Comparison of ENCODE assay signal across 8 cellular contexts in the genomic region with DNA sequence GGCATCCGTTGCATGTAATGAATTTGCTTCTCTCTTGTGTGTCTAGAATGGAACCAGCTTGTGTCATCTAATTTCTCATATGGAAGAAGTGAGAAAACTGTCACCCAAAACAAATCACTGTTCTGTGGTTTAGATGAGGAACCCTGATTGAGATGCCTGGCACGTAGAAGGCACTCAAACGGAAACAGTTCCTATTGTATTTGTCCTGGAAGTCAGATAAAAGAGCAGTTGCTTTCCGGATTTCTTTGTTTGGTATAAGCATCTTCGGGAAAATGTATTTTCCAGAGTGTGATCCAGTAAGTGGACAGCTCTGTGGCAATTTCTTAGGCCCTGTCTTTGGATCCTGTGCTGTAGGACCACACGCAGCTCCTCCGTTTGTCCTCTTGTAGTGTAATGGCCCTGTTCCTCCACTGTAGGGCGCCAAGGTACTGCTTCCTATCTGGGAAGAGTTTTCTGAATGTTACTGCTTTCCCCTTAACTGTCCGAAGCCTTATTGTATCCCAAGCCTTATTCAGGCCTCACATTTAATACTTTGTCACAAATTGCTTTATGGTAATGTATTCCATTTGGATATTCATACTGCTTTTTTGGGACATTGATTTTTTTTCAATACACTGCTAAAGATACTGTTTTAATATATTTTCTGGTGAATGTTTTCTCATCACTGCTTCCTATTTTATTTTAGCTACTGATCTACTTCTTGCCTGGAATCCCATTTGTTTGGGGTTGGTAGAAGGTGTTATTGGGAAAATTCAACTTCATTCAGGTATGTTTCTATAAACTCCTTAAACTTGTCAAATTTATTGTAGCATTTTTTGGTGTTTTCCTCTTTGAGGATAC. TPM values are rescaled to one million over a fixed set of nuclear protein-coding genes. Genes with fewer than 3 reads are reported as not detected.
A peak's percentile ranks its signal among the peaks of the same experiment; 100 is the strongest.
DNase-seq lines count a peak whose midpoint lies in the region; FAIRE-seq and TF ChIP-seq lines count a peak whose summit lies in the region.

No MANE protein-coding gene starts in this region.

- H3K36me3 Mint-ChIP-seq in activated naive CD4-positive, alpha-beta T cell treated with anti-CD3 and anti-CD28 coated beads for 36 hours (ENCODE audit: low read depth) = no peaks in the 10 kb centered on the region

- FAIRE-seq in urothelium cell line (lab: Jason Lieb, UNC) = no peak

- no peaks in the 10 kb centered on the region for H3F3A ChIP-seq in GM23248 (ENCODE audit: insufficient read depth)

- 0 out of 2 replicates have a peak, but pooled peaks cover 4% of the 10 kb centered on the region for H3K4me1 ChIP-seq in GM23248 (ENCODE audit: insufficient read depth)
- H3K4me1 ChIP-seq in ovary (ENCODE audit: insufficient read depth) = no peaks in the 10 kb centered on the region

- 31 to 32% methylated on average over 9 of the region's 9 CpGs for WGBS in GM23248 (ENCODE audit: low coverage in 1 of 2, low lambda C conversion rate in 2 of 2, missing lambda C conversion rate in 2 of 2), 2 experiments
- 32 to 37% (median 37%) methylated on average over 9 of the region's 9 CpGs for WGBS in ovary, 3 donors

- no peaks in the 10 kb centered on the region for H3K9me2 ChIP-seq in GM23248 (ENCODE audit: insufficient read depth)

- intact Hi-C loops in activated naive CD4-positive, alpha-beta T cell treated with anti-CD3 and anti-CD28 coated beads for 36 hours (cut with micrococcal nuclease) = loop anchor here (1.0 to 2.0 kb wide), 5 partner anchors 16 to 587 kb away; no protein-coding TSS in a partner anchor
- intact Hi-C loops in ovary (cut with DNase I) = loop anchor here in 1 of 4 donors (10.0 kb wide), 1 partner anchor 94 kb away; no protein-coding TSS in a partner anchor

- H3K4me3 ChIP-seq in GM23248 = no peak overlapping the region
- no peak overlapping the region for H3K4me3 ChIP-seq in ovary

- H3K9me3 Mint-ChIP-seq in activated naive CD4-positive, alpha-beta T cell treated with anti-CD3 and anti-CD28 coated beads for 36 hours = no peaks in the 10 kb centered on the region

- peak; percentile 57 to 75 (median 71) for TF ChIP-seq CTCF in ovary (IDR thresholded peaks at IDR 0.05)

- H3K36me3 ChIP-seq in GM23248 (ENCODE audit: low read depth) (no peaks in the 10 kb centered on the region), ovary (no peaks in the 10 kb centered on the region)

- no peaks in the 10 kb centered on the region for H3K79me2 ChIP-seq in GM23248 (ENCODE audit: insufficient read depth)

- H3K4me1 Mint-ChIP-seq in activated naive CD4-positive, alpha-beta T cell treated with anti-CD3 and anti-CD28 coated beads for 36 hours (ENCODE audit: low read depth) = peaks cover 11% of the 10 kb centered on the region

- H3K9ac ChIP-seq in GM23248 = no peak overlapping the region

- peak overlapping the region; percentile 54 for H2AFZ ChIP-seq in GM23248

- no peak overlapping the region for H3K27ac ChIP-seq in GM23248
- H3K27ac ChIP-seq in ovary = no peak overlapping the region

- CTCF ChIA-PET in activated naive CD4-positive, alpha-beta T cell treated with anti-CD3 and anti-CD28 coated beads for 36 hours (lab: Charles Lee) = interaction anchor here (0.6 to 5.5 kb wide), 33 partner anchors 9 to 193 kb away, joined by 3 to 54 read pairs (median 5); partner anchors contain the start of genes INPP5F and MCMBP

- in situ Hi-C loops in GM23248 (cut with MboI) = no loop called here

- DNase-seq in EH (ENCODE audit: low read depth) (peak; percentile 83), GM23248 (peak; percentile 86), LoVo (ENCODE audit: low spot score) (peak; percentile 66), SHP77 treated with DMSO at 0.1 percent for 48 hours (lab: John Stamatoyannopoulos, UW) (peak; percentile 64), glomerular endothelial cell (ENCODE audit: extremely low read depth, low read depth, low spot score) (peak; percentile 65), ovary (peak; percentile 51 to 78 (median 62)), urothelium cell line (ENCODE audit: low spot score) (peak; percentile 57)
- DNase-seq in activated naive CD4-positive, alpha-beta T cell treated with anti-CD3 and anti-CD28 coated beads for 36 hours = peak; percentile 82

- H3K27ac Mint-ChIP-seq in activated naive CD4-positive, alpha-beta T cell treated with anti-CD3 and anti-CD28 coated beads for 36 hours = no peak overlapping the region

- H3K4me3 Mint-ChIP-seq in activated naive CD4-positive, alpha-beta T cell treated with anti-CD3 and anti-CD28 coated beads for 36 hours = no peak overlapping the region

- no peak overlapping the region for H3K4me2 ChIP-seq in GM23248 (ENCODE audit: unreplicated experiment)

- no peak for TF ChIP-seq POLR2A in ovary (IDR thresholded peaks at IDR 0.05)

- no peaks in the 10 kb centered on the region for H3K27me3 Mint-ChIP-seq in activated naive CD4-positive, alpha-beta T cell treated with anti-CD3 and anti-CD28 coated beads for 36 hours (ENCODE audit: low read depth)

- no peaks in the 10 kb centered on the region for H3K27me3 ChIP-seq in GM23248 (replicated peaks; ENCODE audit: insufficient read depth)
- H3K27me3 ChIP-seq in ovary = no peaks in the 10 kb centered on the region

- TF ChIP-seq EP300 in ovary (IDR thresholded peaks at IDR 0.05) = no peak

- no peaks in the 10 kb centered on the region for H4K20me1 ChIP-seq in GM23248 (ENCODE audit: insufficient read depth)

- H3K9me3 ChIP-seq in GM23248 (ENCODE audit: low read depth) = no peaks in the 10 kb centered on the region
- H3K9me3 ChIP-seq in ovary = no peaks in the 10 kb centered on the region

RNA-seq across cellular contexts. Expression of gene INPP5F, which starts 24.8 kb away (rescaled TPM):
- 9.9 and 10.9 TPM in 2 replicates for total RNA-seq in GM23248 (2014; rRNA removed; shearing (Covaris generic))
- polyA plus RNA-seq in GM23248 (2016; fragmentation: Nextera tagmentation; extraction: Ambion mirVana) = 6.6 and 8.5 TPM in 2 replicates
- 10 to 100 TPM; 10.5 to 10.9 TPM for total RNA-seq in activated naive CD4-positive, alpha-beta T cell treated with anti-CD3 and anti-CD28 coated beads for 36 hours
- 21.3 and 21.6 TPM in 2 replicates for total RNA-seq in glomerular endothelial cell
- total RNA-seq in ovary = 10 to 100 TPM in 6 of 7 donors, 1 to 10 TPM in 1; 8.5 to 18.8 (median 14.4) TPM
- polyA plus RNA-seq in ovary = 10 to 100 TPM in 1 of 2 donors, 1 to 10 TPM in 1; 8.1 to 13.8 TPM
